ENCODE assay signal across 17 cellular contexts in genomic region chr6:165647041-165647440, GRCh38. TPM values are rescaled to one million over a fixed set of nuclear protein-coding genes. Genes with fewer than 3 reads are reported as not detected.
DNase-seq lines count a peak whose midpoint lies in the region; ATAC-seq and TF ChIP-seq lines count a peak whose summit lies in the region.
"Had no signal": no experiment of that assay in that cellular context is flagged by ENCODE, and none has a peak within 500 bp of the region (broad histone marks: within the 10 kb centered on the region; RNA-seq: fewer than 3 reads in every experiment).

No MANE protein-coding gene starts in this region.

- H3K4me1 ChIP-seq in left ventricle myocardium inferior (peaks cover 55% of the 10 kb centered on the region), esophagus muscularis mucosa (peaks cover 0 to 14% (median 5%) of the 10 kb centered on the region in 4 donors), uterus (peaks cover 0 to 7% of the 10 kb centered on the region in 2 donors)
- H3K4me1 ChIP-seq: SJCRH30 had no signal

- TF ChIP-seq POLR2A in esophagus muscularis mucosa (IDR thresholded peaks at IDR 0.05; ENCODE audit: low read depth) (no peak), uterus (IDR thresholded peaks at IDR 0.05) (no peak)

- peak overlapping the region; percentile 8 for H3K4me3 ChIP-seq in left ventricle myocardium inferior
- no peak overlapping the region for H3K4me3 ChIP-seq in esophagus muscularis mucosa
- H3K4me3 ChIP-seq in uterus, result no peak overlapping the region
- no peak overlapping the region for H3K4me3 ChIP-seq in H7 (ENCODE audit: insufficient read depth, low read depth, low read length)
- H3K4me3 ChIP-seq: GM23338, SJCRH30 had no signal

- H3K36me3 ChIP-seq in left ventricle myocardium inferior (no peaks in the 10 kb centered on the region), esophagus muscularis mucosa (no peaks in the 10 kb centered on the region), uterus (no peaks in the 10 kb centered on the region), H7 (replicated peaks; ENCODE audit: control insufficient read depth, insufficient read depth, low read length) (no peaks in the 10 kb centered on the region)
- H3K36me3 ChIP-seq: SJCRH30 had no signal

- H3K27me3 ChIP-seq in left ventricle myocardium inferior (ENCODE audit: low read depth) (no peaks in the 10 kb centered on the region), esophagus muscularis mucosa (peaks cover 0 to 3% (median 0%) of the 10 kb centered on the region in 4 donors), uterus (no peaks in the 10 kb centered on the region), H7 (ENCODE audit: control insufficient read depth, insufficient read depth, low read length) (no peaks in the 10 kb centered on the region)
- H3K27me3 ChIP-seq: SJCRH30 had no signal

- peak overlapping the region; percentile 75 for H3K27ac ChIP-seq in left ventricle myocardium inferior (replicated peaks)
- H3K27ac ChIP-seq in esophagus muscularis mucosa (replicated peaks in 1 of 4), result no peak overlapping the region
- H3K27ac ChIP-seq in uterus, result peak overlapping the region; percentile 53 to 72
- H3K27ac ChIP-seq: SJCRH30 had no signal

- ATAC-seq in Right ventricle myocardium inferior (no peak), left colon (no peak)
- ATAC-seq: GM23338 had no signal

- TF ChIP-seq CTCF in left ventricle myocardium inferior (IDR thresholded peaks at IDR 0.05; ENCODE audit: borderline replicate concordance) (no peak), esophagus muscularis mucosa (IDR thresholded peaks at IDR 0.05) (no peak), uterus (IDR thresholded peaks at IDR 0.05) (no peak)

- intact Hi-C loops in left ventricle myocardium inferior (cut with micrococcal nuclease), result no loop called here
- intact Hi-C loops in Right ventricle myocardium inferior (cut with DNase I), result no loop called here
- intact Hi-C loops in esophagus muscularis mucosa (cut with DNase I), result no loop called here
- intact Hi-C loops in uterus (cut with DNase I; ENCODE audit: low total_unique reads), result no loop called here
- intact Hi-C loops in left colon (cut with DNase I, micrococcal nuclease), result no loop called here

- TF ChIP-seq EP300 in esophagus muscularis mucosa (IDR thresholded peaks at IDR 0.05), result no peak

- DNase-seq in left ventricle myocardium inferior (no peak), Right ventricle myocardium inferior (ENCODE audit: missing footprints) (no peak), NCI-H2029 treated with DMSO at 0.1 percent for 48 hours (lab: John Stamatoyannopoulos, UW) (peak; percentile 66), esophagus muscularis mucosa (ENCODE audit: extremely low spot score) (peak; percentile 34), uterus (no peak), H7 (no peak), left colon (no peak), 8988T (no peak)
- DNase-seq: ACHN; CD4-positive, alpha-beta T cell; GF-D8; NCI-H1417 treated with DMSO at 0.1 percent for 48 hours; NCI-H2107; NCI-H345; NCI-H69; SJCRH30 had no signal

- WGBS in esophagus muscularis mucosa, result 71% methylated on average over 6 of the region's 6 CpGs

- H3K9me3 ChIP-seq in left ventricle myocardium inferior (replicated peaks), result no peaks in the 10 kb centered on the region
- no peaks in the 10 kb centered on the region for H3K9me3 ChIP-seq in esophagus muscularis mucosa
- H3K9me3 ChIP-seq in uterus, result no peaks in the 10 kb centered on the region
- H3K9me3 ChIP-seq: SJCRH30 had no signal

RNA-seq across cellular contexts. Expression of gene PDE10A, which starts 16.0 kb away (rescaled TPM):
- total RNA-seq in left ventricle myocardium inferior (12.2 TPM), Right ventricle myocardium inferior (15.7 TPM), esophagus muscularis mucosa (1 to 10 TPM; 2.9 to 8.8 (median 3.9) TPM), uterus (10 to 100 TPM; 13.0 to 73.5 (median 36.4) TPM), left colon (1 to 10 TPM in 1 of 2 donors, under 1 TPM in 1; 0.85 to 2.2 TPM)
- 1.1 and 1.6 TPM in 2 replicates for total RNA-seq in H7 (2014; rRNA removed; shearing (Covaris generic))
- total RNA-seq: CD4-positive, alpha-beta T cell had no signal

Comparison
In these comparisons a context has a peak if more than half of its experiments do, and no peak if none do; other contexts are left out.
1. DNase-seq: peak in NCI-H2029 treated with DMSO at 0.1 percent for 48 hours (single experiment) and esophagus muscularis mucosa (single experiment); none in left ventricle myocardium inferior (single experiment), Right ventricle myocardium inferior (single experiment), uterus (0 of 2), H7 (single experiment), left colon (0 of 2) and 8988T (single experiment).
2. H3K27ac ChIP-seq: peak in left ventricle myocardium inferior (single experiment) and uterus (2 of 2); none in esophagus muscularis mucosa (0 of 4).